ENCODE assay signal across 8 cellular contexts in genomic region chr3:28726840-28727239, GRCh38.
DNase-seq lines count a peak whose midpoint lies in the region; ATAC-seq and TF ChIP-seq lines count a peak whose summit lies in the region.

No MANE protein-coding gene starts in this region.

- H3K27ac ChIP-seq in coronary artery = no peak overlapping the region

- POLR2A ChIA-PET in naive thymus-derived CD8-positive, alpha-beta T cell (lab: Charles Lee) = no interaction called here

- TF ChIP-seq CTCF in AG09319 (IDR thresholded peaks at IDR 0.05; ENCODE audit: low read depth, low read length) (peak; percentile 47), coronary artery (IDR thresholded peaks at IDR 0.05) (peak; percentile 26), mucosa of descending colon (IDR thresholded peaks at IDR 0.05) (peak; percentile 13)

- no peaks in the 10 kb centered on the region for H3K9me3 ChIP-seq in mucosa of descending colon

- H3K36me3 ChIP-seq in mucosa of descending colon (ENCODE audit: low read depth) = no peaks in the 10 kb centered on the region

- H3K4me3 ChIP-seq in coronary artery (no peak overlapping the region), mucosa of descending colon (no peak overlapping the region)

- H3K4me3 Mint-ChIP-seq in activated T-cell treated with anti-CD3 and anti-CD28 coated beads, Interleukin-2, amount 50 U/mL, for 4 hours = no peak overlapping the region
- H3K4me3 Mint-ChIP-seq in naive thymus-derived CD8-positive, alpha-beta T cell = no peak overlapping the region

- ATAC-seq in GM18502 (IDR thresholded peaks at IDR 0.05; ENCODE audit: poor library complexity, unreplicated experiment) = peak; percentile 92
- ATAC-seq in HG02981 (IDR thresholded peaks at IDR 0.05; ENCODE audit: unreplicated experiment) = peak; percentile 81
- ATAC-seq in mucosa of descending colon = peak; percentile 91
- ATAC-seq in activated T-cell treated with anti-CD3 and anti-CD28 coated beads, Interleukin-2, amount 50 U/mL, for 4 hours = no peak
- no peak for ATAC-seq in naive thymus-derived CD8-positive, alpha-beta T cell

- H3K27me3 Mint-ChIP-seq in activated T-cell treated with anti-CD3 and anti-CD28 coated beads, Interleukin-2, amount 50 U/mL, for 4 hours (ENCODE audit: low read depth) = no peaks in the 10 kb centered on the region
- peaks cover 0 to 14% (median under 1%) of the 10 kb centered on the region in 5 donors for H3K27me3 Mint-ChIP-seq in naive thymus-derived CD8-positive, alpha-beta T cell

- no peaks in the 10 kb centered on the region for H3K4me1 Mint-ChIP-seq in activated T-cell treated with anti-CD3 and anti-CD28 coated beads, Interleukin-2, amount 50 U/mL, for 4 hours (ENCODE audit: low read depth)
- H3K4me1 Mint-ChIP-seq in naive thymus-derived CD8-positive, alpha-beta T cell = no peaks in the 10 kb centered on the region

- H3K27ac Mint-ChIP-seq in naive thymus-derived CD8-positive, alpha-beta T cell = no peak overlapping the region

- no peak for DNase-seq in AG09319 (ENCODE audit: extremely low read depth, low read depth)
- DNase-seq in NCI-H446 treated with DMSO at 0.1 percent for 48 hours (lab: John Stamatoyannopoulos, UW) = peak; percentile 3
- no peak for DNase-seq in coronary artery (ENCODE audit: low spot score)
- peak; percentile 33 to 65 (median 45) for DNase-seq in mucosa of descending colon
- no peak for DNase-seq in activated T-cell treated with anti-CD3 and anti-CD28 coated beads, Interleukin-2, amount 50 U/mL, for 4 hours
- DNase-seq in naive thymus-derived CD8-positive, alpha-beta T cell = no peak

- intact Hi-C loops in mucosa of descending colon (cut with DNase I, micrococcal nuclease) = no loop called here

- peaks cover 13% of the 10 kb centered on the region for H3K9me3 Mint-ChIP-seq in activated T-cell treated with anti-CD3 and anti-CD28 coated beads, Interleukin-2, amount 50 U/mL, for 4 hours
- H3K9me3 Mint-ChIP-seq in naive thymus-derived CD8-positive, alpha-beta T cell = peaks cover 1 to 25% (median 8%) of the 10 kb centered on the region in 9 donors

- no peaks in the 10 kb centered on the region for H3K36me3 Mint-ChIP-seq in activated T-cell treated with anti-CD3 and anti-CD28 coated beads, Interleukin-2, amount 50 U/mL, for 4 hours (ENCODE audit: insufficient read depth)
- H3K36me3 Mint-ChIP-seq in naive thymus-derived CD8-positive, alpha-beta T cell = peaks cover 0 to 7% (median 0%) of the 10 kb centered on the region in 3 donors

- H3K4me1 ChIP-seq in mucosa of descending colon (ENCODE audit: low read depth) = no peaks in the 10 kb centered on the region

Comparison
In these comparisons a context has a peak if more than half of its experiments do, and no peak if none do; other contexts are left out.
1. DNase-seq: peak in NCI-H446 treated with DMSO at 0.1 percent for 48 hours (single experiment) and mucosa of descending colon (3 of 3); none in AG09319 (single experiment), coronary artery (single experiment), activated T-cell treated with anti-CD3 and anti-CD28 coated beads, Interleukin-2, amount 50 U/mL, for 4 hours (single experiment) and naive thymus-derived CD8-positive, alpha-beta T cell (0 of 10).
2. ATAC-seq: peak in GM18502 (single experiment), HG02981 (single experiment) and mucosa of descending colon (single experiment); none in activated T-cell treated with anti-CD3 and anti-CD28 coated beads, Interleukin-2, amount 50 U/mL, for 4 hours (0 of 2) and naive thymus-derived CD8-positive, alpha-beta T cell (0 of 2).
3. Peak in every context shown above with its lines, with median percentiles within 50 percentile points of each other: CTCF ChIP-seq.